In genomic region chr11:65646921-65647701, GRCh38 we compare ENCODE assay signal across 11 cellular contexts. TPM values are rescaled to one million over a fixed set of nuclear protein-coding genes. Genes with fewer than 3 reads are reported as not detected.
DNase-seq lines count a peak whose midpoint lies in the region; ATAC-seq and TF ChIP-seq lines count a peak whose summit lies in the region.
"Had no signal": no experiment of that assay in that cellular context is flagged by ENCODE, and none has a peak within 500 bp of the region (broad histone marks: within the 10 kb centered on the region; RNA-seq: fewer than 3 reads in every experiment).

No MANE protein-coding gene starts in this region.

- H3K36me3 Mint-ChIP-seq in glutamatergic neuron (ENCODE audit: unreplicated experiment) = no peaks in the 10 kb centered on the region

- H3K36me3 ChIP-seq in BE2C (no peaks in the 10 kb centered on the region), RWPE2 (ENCODE audit: low read depth) (no peaks in the 10 kb centered on the region), WERI-Rb-1 (peaks cover 22% of the 10 kb centered on the region)

- peaks cover 14% of the 10 kb centered on the region for H3K9me3 Mint-ChIP-seq in glutamatergic neuron (ENCODE audit: unreplicated experiment)

- no peak overlapping the region for H3K27ac Mint-ChIP-seq in glutamatergic neuron (ENCODE audit: unreplicated experiment)

- H3K4me1 ChIP-seq in BE2C (peaks cover 5% of the 10 kb centered on the region; the same call in 1 of the 2 replicates), RWPE2 (ENCODE audit: insufficient read depth, poor library complexity, severe bottlenecking) (peaks cover 15% of the 10 kb centered on the region)

- no peaks in the 10 kb centered on the region for H3K27me3 ChIP-seq in BE2C
- no peaks in the 10 kb centered on the region for H3K27me3 ChIP-seq in RWPE2 (ENCODE audit: insufficient read depth, poor library complexity, severe bottlenecking)
- no peaks in the 10 kb centered on the region for H3K27me3 ChIP-seq in WERI-Rb-1 (ENCODE audit: insufficient read depth, low read depth, severe bottlenecking)

- peak; percentile 56 for DNase-seq in BE2C
- peak; percentile 54 for DNase-seq in RWPE2 (ENCODE audit: low spot score)
- DNase-seq in glutamatergic neuron = peak; percentile 57
- peak; percentile 13 for DNase-seq in occipital lobe (lab: John Stamatoyannopoulos, UW)
- DNase-seq in WERI-Rb-1 = no peak
- DNase-seq in NCI-H2107 (lab: John Stamatoyannopoulos, UW) = no peak
- DNase-seq: GF-D8, kidney glomerular epithelial cell had no signal

- peaks cover 15% of the 10 kb centered on the region for H3K27me3 Mint-ChIP-seq in glutamatergic neuron (ENCODE audit: unreplicated experiment)

- H3K27ac ChIP-seq in RWPE2 (ENCODE audit: poor library complexity, severe bottlenecking) (no peak overlapping the region), WERI-Rb-1 (no peak overlapping the region)

- no peaks in the 10 kb centered on the region for H3K9me3 ChIP-seq in BE2C
- no peaks in the 10 kb centered on the region for H3K9me3 ChIP-seq in RWPE2 (ENCODE audit: severe bottlenecking)
- H3K9me3 ChIP-seq in WERI-Rb-1 (ENCODE audit: severe bottlenecking) = no peaks in the 10 kb centered on the region

- ATAC-seq in RWPE2 (ENCODE audit: low read depth) = peak; percentile 54
- no peak for ATAC-seq in HG02884 (IDR thresholded peaks at IDR 0.05; ENCODE audit: unreplicated experiment)
- no peak for ATAC-seq in HG03159 (IDR thresholded peaks at IDR 0.05; ENCODE audit: unreplicated experiment)

- peaks cover 6% of the 10 kb centered on the region for H3K4me1 Mint-ChIP-seq in glutamatergic neuron (ENCODE audit: low read depth, unreplicated experiment)

- H3K4me3 Mint-ChIP-seq in glutamatergic neuron (ENCODE audit: unreplicated experiment) = no peak overlapping the region

- H3K4me3 ChIP-seq in BE2C (ENCODE audit: low read depth, low read length) (peak overlapping the region; percentile 16), RWPE2 (ENCODE audit: severe bottlenecking) (peak overlapping the region; percentile 43), WERI-Rb-1 (ENCODE audit: low read depth, low read length) (no peak overlapping the region)

- TF ChIP-seq CTCF in BE2C (IDR thresholded peaks at IDR 0.05; ENCODE audit: low read depth, low read length) (no peak), RWPE2 (IDR thresholded peaks at IDR 0.05; ENCODE audit: poor library complexity, severe bottlenecking) (no peak), glutamatergic neuron (IDR thresholded peaks at IDR 0.05; ENCODE audit: partially characterized antibody, unreplicated experiment) (no peak), WERI-Rb-1 (IDR thresholded peaks at IDR 0.05; ENCODE audit: low read depth, low read length) (no peak)

RNA-seq across cellular contexts. Expression of gene SIPA1, which starts 9.2 kb away (rescaled TPM):
- 10.8 TPM for polyA plus RNA-seq in BE2C (2012; ENCODE audit: insufficient read depth, insufficient read length, low read depth)
- total RNA-seq in glutamatergic neuron (ENCODE audit: unreplicated experiment) (21.4 TPM), occipital lobe (3.7 TPM)

RNA-seq across cellular contexts. Expression of gene RELA, which starts 15.6 kb away (rescaled TPM):
- 108 TPM for polyA plus RNA-seq in BE2C (2012; ENCODE audit: insufficient read depth, insufficient read length, low read depth)
- total RNA-seq in glutamatergic neuron (ENCODE audit: unreplicated experiment) (61.2 TPM), occipital lobe (12.6 TPM)

RNA-seq across cellular contexts. Expression of gene PCNX3, which starts 31.5 kb away (rescaled TPM):
- 84.2 TPM for polyA plus RNA-seq in BE2C (2012; ENCODE audit: insufficient read depth, insufficient read length, low read depth)
- 43.3 TPM for total RNA-seq in glutamatergic neuron (ENCODE audit: unreplicated experiment)
- total RNA-seq in occipital lobe = 7.0 TPM

RNA-seq across cellular contexts. Expression of gene MAP3K11, which starts 33.1 kb away (rescaled TPM):
- polyA plus RNA-seq in BE2C (2012; ENCODE audit: insufficient read depth, insufficient read length, low read depth) = 38.5 TPM
- total RNA-seq in glutamatergic neuron (ENCODE audit: unreplicated experiment) (58.6 TPM), occipital lobe (9.0 TPM)

RNA-seq across cellular contexts. Expression of gene KCNK7, which starts 51.5 kb away (rescaled TPM):
- polyA plus RNA-seq in BE2C (2012; ENCODE audit: insufficient read depth, insufficient read length, low read depth) = 2.2 TPM
- 0.69 TPM for total RNA-seq in glutamatergic neuron (ENCODE audit: unreplicated experiment)
- total RNA-seq in occipital lobe = 0.31 TPM
- total RNA-seq: NCI-H460 had no signal

Comparison
In these comparisons a context has a peak if more than half of its experiments do, and no peak if none do; other contexts are left out.
1. DNase-seq: peak in BE2C (single experiment), RWPE2 (single experiment), glutamatergic neuron (single experiment) and occipital lobe (single experiment); none in WERI-Rb-1 (single experiment) and NCI-H2107 (single experiment).